In genomic region chr22:42825796-42826195, GRCh38 we compare ENCODE assay signal across 23 cellular contexts. TPM values are rescaled to one million over a fixed set of nuclear protein-coding genes. Genes with fewer than 3 reads are reported as not detected.
DNase-seq lines count a peak whose midpoint lies in the region; FAIRE-seq lines count a peak whose summit lies in the region.
"Had no signal": no experiment of that assay in that cellular context is flagged by ENCODE, and none has a peak within 500 bp of the region (broad histone marks: within the 10 kb centered on the region; RNA-seq: fewer than 3 reads in every experiment).

No MANE protein-coding gene starts in this region.

- DNase-seq in immature natural killer cell (peak; percentile 35 to 52 (median 39)), small intestine (no peak), NCI-H1694 (lab: John Stamatoyannopoulos, UW) (no peak), C1 segment of cervical spinal cord (lab: John Stamatoyannopoulos, UW) (no peak), Kasumi-1 (lab: John Stamatoyannopoulos, UW) (no peak)
- DNase-seq: 8988T; ACHN; BE2C; Caco-2; Calu3; CD4-positive, alpha-beta T cell; CD8-positive, alpha-beta T cell; DMS79 treated with DMSO at 0.1 percent for 48 hours; GDM1 had no signal

- H3K4me3 ChIP-seq in small intestine (ENCODE audit: low read depth in 1 of 2, low read length in 2 of 2) = no peak overlapping the region
- H3K4me3 ChIP-seq: BLaER1, GM12878 had no signal

- no peaks in the 10 kb centered on the region for H3K9me3 ChIP-seq in KOPT-K1 (ENCODE audit: insufficient read depth, low read length, poor library complexity, severe bottlenecking)
- H3K9me3 ChIP-seq in small intestine (ENCODE audit: control insufficient read depth, low read depth) = no peaks in the 10 kb centered on the region
- H3K9me3 ChIP-seq: BE2C, Caco-2 had no signal

- H3K9me3 Mint-ChIP-seq in immature natural killer cell = peaks cover 0 to 2% (median 0%) of the 10 kb centered on the region in 6 donors
- H3K9me3 Mint-ChIP-seq: CD4-positive, alpha-beta T cell had no signal

- H3K27ac ChIP-seq in KOPT-K1 (ENCODE audit: low read depth, low read length, poor library complexity, severe bottlenecking) = peak overlapping the region; percentile 75
- H3K27ac ChIP-seq in small intestine (ENCODE audit: low read depth in 1 of 2, low read length in 1 of 2) = no peak overlapping the region
- H3K27ac ChIP-seq: BLaER1, C4-2B had no signal

- H3K27me3 ChIP-seq in small intestine (ENCODE audit: control insufficient read depth in 2 of 2, insufficient read depth in 2 of 2, low read length in 2 of 2) = no peaks in the 10 kb centered on the region
- H3K27me3 ChIP-seq: BE2C, BLaER1 had no signal

- peaks cover 29 to 48% of the 10 kb centered on the region in 2 donors for H3K4me1 Mint-ChIP-seq in immature natural killer cell

- H3K27me3 Mint-ChIP-seq in immature natural killer cell (ENCODE audit: low read depth in 3 of 3) = peaks cover 6 to 10% (median 7%) of the 10 kb centered on the region in 3 donors
- H3K27me3 Mint-ChIP-seq: CD4-positive, alpha-beta T cell had no signal

- peak overlapping the region in 4 of 5 donors; percentile 6 to 54 (median 30) for H3K4me3 Mint-ChIP-seq in immature natural killer cell
- H3K4me3 Mint-ChIP-seq: CD4-positive, alpha-beta T cell; CD8-positive, alpha-beta T cell had no signal

- peaks cover 70% of the 10 kb centered on the region for H3K36me3 ChIP-seq in KOPT-K1 (ENCODE audit: insufficient read depth, low read length)
- H3K36me3 ChIP-seq in small intestine (ENCODE audit: control insufficient read depth in 2 of 2, insufficient read depth in 2 of 2, low read length in 2 of 2) = peaks cover 18 to 31% of the 10 kb centered on the region in 2 donors
- H3K36me3 ChIP-seq: BE2C had no signal

- peak overlapping the region in 5 of 6 donors; percentile 66 to 85 (median 72) for H3K27ac Mint-ChIP-seq in immature natural killer cell
- H3K27ac Mint-ChIP-seq: CD4-positive, alpha-beta T cell; CD8-positive, alpha-beta T cell had no signal

- H3K4me1 ChIP-seq in small intestine (ENCODE audit: control insufficient read depth in 2 of 2, insufficient read depth in 1 of 2, low read depth in 1 of 2, low read length in 1 of 2) = no peaks in the 10 kb centered on the region
- H3K4me1 ChIP-seq: BE2C, Caco-2 had no signal

- 79 to 84% (median 79%) methylated on average over 3 of the region's 3 CpGs for WGBS in small intestine, 3 donors

- FAIRE-seq in G401.6 (lab: Jason Lieb, UNC) (peak; percentile 6), small intestine (lab: Jason Lieb, UNC) (peak; percentile 5)
- FAIRE-seq: A204.1, D721Med, GM12878, GM12892, GM18507 had no signal

- H3K36me3 Mint-ChIP-seq in immature natural killer cell = peaks cover 29 to 35% (median 31%) of the 10 kb centered on the region in 3 donors

RNA-seq across cellular contexts. Expression of gene ARFGAP3, which starts 31.3 kb away (rescaled TPM):
- 10 to 100 TPM; 58.3 to 63.7 (median 60.6) TPM for polyA plus RNA-seq in immature natural killer cell
- 10 to 100 TPM; 29.1 to 59.2 (median 47.0) TPM for polyA plus RNA-seq in small intestine

Comparison
In these comparisons a context has a peak if more than half of its experiments do, and no peak if none do; other contexts are left out.
1. DNase-seq: peak in immature natural killer cell (3 of 3); none in small intestine (single experiment), NCI-H1694 (single experiment), C1 segment of cervical spinal cord (0 of 14) and Kasumi-1 (0 of 2).